In the genomic region with DNA sequence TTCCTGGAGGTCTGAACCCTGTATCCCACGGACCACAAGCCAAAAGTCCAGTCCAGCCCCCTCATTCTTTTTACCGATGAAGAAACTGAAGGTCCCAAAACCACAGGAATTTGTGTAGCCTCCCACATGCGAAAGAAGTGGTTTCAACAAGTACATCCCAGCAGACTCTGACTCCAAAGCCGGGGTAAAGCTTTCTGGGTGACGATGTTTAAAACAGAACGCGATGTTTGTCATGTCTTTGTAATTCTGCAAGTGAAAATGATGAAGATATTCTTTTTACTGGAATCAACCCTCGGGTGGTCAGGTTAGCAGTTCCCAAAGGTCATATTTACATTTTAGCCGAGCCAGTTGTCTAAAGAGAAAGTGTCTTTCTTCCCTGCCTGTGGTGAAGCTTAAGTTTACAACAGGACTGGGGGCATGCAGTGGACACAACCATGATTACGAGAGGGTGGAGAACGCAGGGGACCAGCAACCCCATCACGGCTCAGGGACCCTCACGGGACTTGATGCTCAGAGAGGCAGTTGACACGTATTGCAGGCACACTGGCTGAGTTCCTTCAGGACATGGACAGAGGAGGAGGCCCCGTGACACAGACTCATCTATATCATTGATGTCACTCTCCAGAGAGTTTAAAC, we compare ENCODE assay signal across 13 cellular contexts. TPM values are rescaled to one million over a fixed set of nuclear protein-coding genes. Genes with fewer than 3 reads are reported as not detected.
A peak's percentile ranks its signal among the peaks of the same experiment; 100 is the strongest.
DNase-seq lines count a peak whose midpoint lies in the region; ATAC-seq, FAIRE-seq and TF ChIP-seq lines count a peak whose summit lies in the region.
"Had no signal": no experiment of that assay in that cellular context is flagged by ENCODE, and none has a peak within 500 bp of the region (broad histone marks: within the 10 kb centered on the region; RNA-seq: fewer than 3 reads in every experiment).

No MANE protein-coding gene starts in this region.

- H2AK5ac ChIP-seq in H1 (ENCODE audit: low read depth, low read length): no peak overlapping the region

- peak overlapping the region; percentile 94 for H3K4me2 ChIP-seq in OCI-LY3 (ENCODE audit: low read length)
- H3K4me2 ChIP-seq in H1 (ENCODE audit: insufficient read depth in 1 of 2, low read depth in 2 of 2, low read length in 2 of 2): no peak overlapping the region

- no peaks in the 10 kb centered on the region for H3K9me3 ChIP-seq in OCI-LY3 (ENCODE audit: insufficient read depth, low read length)
- H3K9me3 ChIP-seq in H1 (ENCODE audit: insufficient read depth in 2 of 2, low read depth in 1 of 2, low read length in 1 of 2): no peaks in the 10 kb centered on the region
- H3K9me3 ChIP-seq: Caco-2, gastroesophageal sphincter, mucosa of descending colon had no signal

- no peak overlapping the region for H2BK12ac ChIP-seq in H1 (ENCODE audit: low read depth, low read length)

- H4K91ac ChIP-seq in H1 (replicated peaks; ENCODE audit: insufficient read length, low read length): no peak overlapping the region

- H4K8ac ChIP-seq in H1 (ENCODE audit: extremely low read depth, insufficient read depth, low read length): no peak overlapping the region

- H2BK15ac ChIP-seq in H1 (ENCODE audit: low read length): no peak overlapping the region

- no peak for ATAC-seq in GM21390 (IDR thresholded peaks at IDR 0.05; ENCODE audit: unreplicated experiment)
- ATAC-seq: gastroesophageal sphincter had no signal

- no peak for FAIRE-seq in H1 (lab: Jason Lieb, UNC)

- TF ChIP-seq POLR2A in H1 (IDR thresholded peaks at IDR 0.05; ENCODE audit: control extremely low read depth in 1 of 2, low read depth in 2 of 2, low read length in 2 of 2): no peak

- 90% methylated on average over 15 of the region's 15 CpGs; no CpG with 5 or more reads in 1 of the 2 experiments for WGBS in H1 (ENCODE audit: extremely low coverage in 1 of 2, insufficient coverage in 1 of 2, insufficient read length in 1 of 2, insufficient replicate concordance in 2 of 2, low coverage in 1 of 2, low lambda C conversion rate in 2 of 2, missing lambda C conversion rate in 1 of 2), 2 experiments

- H3K36me3 ChIP-seq in OCI-LY3 (replicated peaks; ENCODE audit: low read depth, low read length): no peaks in the 10 kb centered on the region
- no peaks in the 10 kb centered on the region for H3K36me3 ChIP-seq in H1 (ENCODE audit: control insufficient read depth in 2 of 4, insufficient read depth in 4 of 4, low read length in 3 of 4)
- H3K36me3 ChIP-seq: gastroesophageal sphincter had no signal

- no peak overlapping the region for H3K56ac ChIP-seq in H1 (replicated peaks; ENCODE audit: insufficient read length, low read depth, low read length)

- no peak overlapping the region for H2BK5ac ChIP-seq in H1 (ENCODE audit: low read depth, low read length)

- H3K4me3 ChIP-seq in OCI-LY3 (ENCODE audit: low read length) (peak overlapping the region; percentile 63), H1 (ENCODE audit: extremely low read depth in 1 of 4, insufficient read depth in 2 of 4, low read depth in 3 of 4, low read length in 4 of 4) (no peak overlapping the region)
- H3K4me3 ChIP-seq: gastroesophageal sphincter, mucosa of descending colon had no signal

- H3K4me1 ChIP-seq in OCI-LY3 (ENCODE audit: low read length): peaks cover 82% of the 10 kb centered on the region
- no peaks in the 10 kb centered on the region for H3K4me1 ChIP-seq in H1 (replicated peaks in 1 of 4; ENCODE audit: control insufficient read depth in 3 of 4, insufficient read depth in 4 of 4, low read length in 3 of 4)
- H3K4me1 ChIP-seq: Caco-2 had no signal

- TF ChIP-seq EP300 in H1 (IDR thresholded peaks at IDR 0.05; ENCODE audit: borderline replicate concordance in 1 of 2, low read depth in 2 of 2, low read length in 2 of 2): no peak

- no peaks in the 10 kb centered on the region for H3K27me3 ChIP-seq in OCI-LY3 (ENCODE audit: low read depth, low read length)
- H3K27me3 ChIP-seq in H1 (replicated peaks in 1 of 4; ENCODE audit: control insufficient read depth in 3 of 4, extremely low read depth in 1 of 4, insufficient read depth in 3 of 4, low read length in 3 of 4): no peaks in the 10 kb centered on the region; a peak in 1 of 7 replicates
- H3K27me3 ChIP-seq: gastroesophageal sphincter had no signal

- no peak overlapping the region for H2BK20ac ChIP-seq in H1 (ENCODE audit: low read length)

- H3K79me1 ChIP-seq in H1 (ENCODE audit: low read depth, low read length): no peaks in the 10 kb centered on the region

- POLR2A ChIA-PET in H1 (lab: Charles Lee; ENCODE audit: partially characterized antibody): no interaction called here

- no peak overlapping the region for H3K18ac ChIP-seq in H1 (ENCODE audit: extremely low read depth, low read length)

- TF ChIP-seq CTCF in OCI-LY3 (IDR thresholded peaks at IDR 0.05; ENCODE audit: low read depth, low read length): no peak
- no peak for TF ChIP-seq CTCF in H1 (IDR thresholded peaks at IDR 0.05; ENCODE audit: control extremely low read depth in 1 of 3, insufficient read depth in 1 of 3, low read depth in 1 of 3, low read length in 3 of 3)

- H3K9ac ChIP-seq in OCI-LY3 (ENCODE audit: low read length) (peak overlapping the region; percentile 84), H1 (replicated peaks in 1 of 4; ENCODE audit: extremely low read depth in 1 of 4, low read depth in 3 of 4, low read length in 3 of 4) (no peak overlapping the region)

- CTCF ChIA-PET in H1 (lab: Charles Lee; ENCODE audit: partially characterized antibody): no interaction called here

- H4K20me1 ChIP-seq in OCI-LY3 (ENCODE audit: insufficient read depth, low read length) (no peaks in the 10 kb centered on the region), H1 (replicated peaks in 1 of 2; ENCODE audit: control insufficient read depth in 1 of 2, insufficient read depth in 2 of 2, low read length in 2 of 2) (no peaks in the 10 kb centered on the region)

- no peak overlapping the region for H4K5ac ChIP-seq in H1 (ENCODE audit: insufficient read length, low read depth, low read length)

- peaks cover 5% of the 10 kb centered on the region; the same call in 1 of the 2 replicates for H3K79me2 ChIP-seq in OCI-LY3 (ENCODE audit: low read length)
- H3K79me2 ChIP-seq in H1 (ENCODE audit: control insufficient read depth in 1 of 2, insufficient read depth in 2 of 2, low read length in 2 of 2): no peaks in the 10 kb centered on the region

- no peak for TF ChIP-seq RAD21 in H1 (IDR thresholded peaks at IDR 0.05 in 1 of 2, conservative IDR thresholded peaks at IDR 0.05 in 1 of 2; ENCODE audit: low read depth in 2 of 2, low read length in 2 of 2)

- no peak overlapping the region for H3K23ac ChIP-seq in H1 (ENCODE audit: insufficient read length)

- H2AFZ ChIP-seq in OCI-LY3 (ENCODE audit: low read depth, low read length) (peak overlapping the region; percentile 15; the same call in 1 of the 2 replicates), H1 (ENCODE audit: low read length) (peak overlapping the region; percentile 32; the same call in 1 of the 2 replicates)

- no peak overlapping the region for H3K4ac ChIP-seq in H1 (replicated peaks; ENCODE audit: insufficient read length, low read depth, low read length)

- H3K27ac ChIP-seq in OCI-LY3 (ENCODE audit: low read length) (peak overlapping the region; percentile 99), H1 (ENCODE audit: low read depth, low read length) (no peak overlapping the region)
- H3K27ac ChIP-seq: gastroesophageal sphincter had no signal

- H3K14ac ChIP-seq in H1 (ENCODE audit: insufficient read length): no peak overlapping the region

- H3K23me2 ChIP-seq in H1 (ENCODE audit: low read depth, low read length): no peaks in the 10 kb centered on the region

- DNase-seq in stimulated activated naive CD4-positive, alpha-beta T cell treated with Interleukin-2 at 50 U/mL for 16 hours (lab: John Stamatoyannopoulos, UW): peak; percentile 1
- no peak for DNase-seq in stimulated activated naive CD4-positive, alpha-beta T cell (lab: John Stamatoyannopoulos, UW)
- DNase-seq in H1 (ENCODE audit: low read depth in 1 of 2, low spot score in 2 of 2) (no peak), NCI-H446 (lab: John Stamatoyannopoulos, UW) (no peak), DMS53 treated with DMSO at 0.1 percent for 48 hours (lab: John Stamatoyannopoulos, UW; ENCODE audit: unreplicated experiment) (no peak), superior temporal gyrus (ENCODE audit: extremely low spot score) (no peak)
- DNase-seq: amygdala, Caco-2, mucosa of descending colon, NCI-H1436 treated with DMSO at 0.1 percent for 48 hours had no signal

- H2BK120ac ChIP-seq in H1 (replicated peaks; ENCODE audit: low read depth, low read length): no peak overlapping the region

TF ChIP-seq in H1, 55 proteins besides CTCF, POLR2A, EP300 and RAD21 (continues in another document):
- TF ChIP-seq SUZ12 (IDR thresholded peaks at IDR 0.05; ENCODE audit: low read length) (no peak), BRCA1 (IDR thresholded peaks at IDR 0.05; ENCODE audit: low read depth, low read length) (no peak), TAF1 (IDR thresholded peaks at IDR 0.05; ENCODE audit: low read depth, low read length) (no peak), NANOG (IDR thresholded peaks at IDR 0.05; ENCODE audit: insufficient read depth, low read depth, low read length, poor library complexity, severe bottlenecking) (no peak), SIRT6 (IDR thresholded peaks at IDR 0.05; ENCODE audit: low read length) (no peak), SIX5 (IDR thresholded peaks at IDR 0.05; ENCODE audit: low read depth, low read length) (no peak), POLR2AphosphoS5 (IDR thresholded peaks at IDR 0.05; ENCODE audit: low read depth, low read length) (no peak), CBX5 (IDR thresholded peaks at IDR 0.05; ENCODE audit: low read depth, low read length) (no peak), CHD1 (IDR thresholded peaks at IDR 0.05; ENCODE audit: low read depth, low read length) (no peak), HDAC2 (IDR thresholded peaks at IDR 0.05; ENCODE audit: borderline replicate concordance in 1 of 2, low read depth in 2 of 2, low read length in 2 of 2) (no peak), SP1 (IDR thresholded peaks at IDR 0.05; ENCODE audit: low read depth, low read length) (no peak), ASH2L (IDR thresholded peaks at IDR 0.05; ENCODE audit: low read length) (no peak), RNF2 (IDR thresholded peaks at IDR 0.05; ENCODE audit: borderline replicate concordance, low read depth, low read length, missing control alignments, poor library complexity, severe bottlenecking) (no peak), KDM1A (IDR thresholded peaks at IDR 0.05; ENCODE audit: borderline replicate concordance, low read length) (no peak), RXRA (IDR thresholded peaks at IDR 0.05; ENCODE audit: insufficient read depth, low read depth, low read length) (no peak)

RNA-seq across cellular contexts. Expression of gene TMEM131, which starts 17.8 kb away (rescaled TPM):
- 22.6 and 22.9 TPM in 2 replicates for total RNA-seq in H1 (2021; fragmentation: NEBNext Ultra II Directional; extraction: Animal tissue kit (Norgen Biotek cat#: 25700))
- 9.7 and 10.9 TPM in 2 replicates for polyA plus RNA-seq in H1 (2011; rRNA removed)
- polyA plus RNA-seq in H1 (2011; cell fraction: cytosol; rRNA removed): 7.5 TPM
- 22.6 TPM for polyA plus RNA-seq in H1 (2011; cell fraction: nucleus; rRNA removed)
- polyA plus RNA-seq in H1 (2012, experiment 1 of 2): 11.2 to 16.8 TPM (median 12.6 TPM) in 4 replicates
- 1.2 TPM for polyA plus RNA-seq in H1 (2012, experiment 2 of 2)
- polyA plus RNA-seq in H1 (2013, experiment 1 of 2): 28.4 TPM
- 26.7 TPM for polyA plus RNA-seq in H1 (2013, experiment 2 of 2)
- polyA minus RNA-seq in H1 (2011; rRNA and poly(A)+ RNA removed): 16.8 and 17.8 TPM in 2 replicates
- 10.6 TPM for polyA minus RNA-seq in H1 (2011; cell fraction: cytosol; rRNA and poly(A)+ RNA removed)
- 34.3 TPM for polyA minus RNA-seq in H1 (2011; cell fraction: nucleus; rRNA and poly(A)+ RNA removed)
